In genomic region chr7:29563590-29564454, GRCh38 we compare ENCODE assay signal across 1 cellular context.
TF ChIP-seq lines count a peak whose summit lies in the region.

Gene PRR15, plus strand, starts transcription at chr7:29563835. Its CDS starts 2,495 bp downstream, at chr7:29566330.

TF ChIP-seq in HepG2, 621 proteins besides CTCF, POLR2A, EP300 and RAD21 (continued from another document and continues in another):
- no peak for TF ChIP-seq ZMAT5 (CRISPR knock-in tag; IDR thresholded peaks at IDR 0.05; ENCODE audit: borderline replicate concordance, low read depth)
- TF ChIP-seq ZNF441 (CRISPR knock-in tag; IDR thresholded peaks at IDR 0.05; ENCODE audit: borderline replicate concordance) = 0 out of 2 replicates have a peak, but pooled peaks have one; percentile 26
- no peak for TF ChIP-seq ZNF678 (CRISPR knock-in tag; IDR thresholded peaks at IDR 0.05)
- TF ChIP-seq SCMH1 (CRISPR knock-in tag; IDR thresholded peaks at IDR 0.05; ENCODE audit: borderline replicate concordance) = no peak
- TF ChIP-seq ZFP36L1 (CRISPR knock-in tag; IDR thresholded peaks at IDR 0.05) = no peak
- no peak; the same call in 1 of the 2 replicates for TF ChIP-seq ZNF546 (CRISPR knock-in tag; conservative IDR thresholded peaks at IDR 0.05)
- TF ChIP-seq ZNF672 (CRISPR knock-in tag; IDR thresholded peaks at IDR 0.05) = no peak
- TF ChIP-seq SSRP1 (CRISPR knock-in tag; IDR thresholded peaks at IDR 0.05) = no peak
- TF ChIP-seq KIAA2018 (CRISPR knock-in tag; IDR thresholded peaks at IDR 0.05; ENCODE audit: borderline replicate concordance) = no peak
- peak; percentile 28 for TF ChIP-seq SALL1 (CRISPR knock-in tag; IDR thresholded peaks at IDR 0.05)
- 0 out of 2 replicates have a peak, but pooled peaks have one; percentile 78 for TF ChIP-seq ZNF20 (CRISPR knock-in tag; IDR thresholded peaks at IDR 0.05)
- TF ChIP-seq ZKSCAN8 (CRISPR knock-in tag; IDR thresholded peaks at IDR 0.05; ENCODE audit: borderline replicate concordance) = no peak
- peak; percentile 16; the same call in 1 of the 2 replicates for TF ChIP-seq MAX (IDR thresholded peaks at IDR 0.05)
- TF ChIP-seq ATF7-NPFF (CRISPR knock-in tag; IDR thresholded peaks at IDR 0.05; ENCODE audit: low read depth) = no peak
- TF ChIP-seq KLF13 (CRISPR knock-in tag; IDR thresholded peaks at IDR 0.05) = no peak
- no peak for TF ChIP-seq KDM5A (IDR thresholded peaks at IDR 0.05; ENCODE audit: borderline replicate concordance, low read length)
- no peak for TF ChIP-seq TEF (CRISPR knock-in tag; IDR thresholded peaks at IDR 0.05)
- TF ChIP-seq ATF3 (CRISPR knock-in tag; IDR thresholded peaks at IDR 0.05) = 0 out of 2 replicates have a peak, but pooled peaks have one; percentile 3
- TF ChIP-seq ZNF616 (CRISPR knock-in tag; IDR thresholded peaks at IDR 0.05; ENCODE audit: low read depth) = no peak
- no peak for TF ChIP-seq MYC (CRISPR knock-in tag; IDR thresholded peaks at IDR 0.05; ENCODE audit: borderline replicate concordance)
- TF ChIP-seq GMEB2 (CRISPR knock-in tag; IDR thresholded peaks at IDR 0.05; ENCODE audit: low read depth) = no peak
- no peak for TF ChIP-seq ONECUT2 (CRISPR knock-in tag; IDR thresholded peaks at IDR 0.05)
- TF ChIP-seq MTERF4 (CRISPR knock-in tag; IDR thresholded peaks at IDR 0.05) = no peak
- peak; percentile 61 to 76; a peak in 2 of 4 replicates for TF ChIP-seq HMGXB4 (CRISPR knock-in tag; IDR thresholded peaks at IDR 0.05; ENCODE audit: borderline replicate concordance in 1 of 2, low read depth in 1 of 2)
- no peak for TF ChIP-seq NCOA2 (CRISPR knock-in tag; IDR thresholded peaks at IDR 0.05)
- TF ChIP-seq ZNF747 (CRISPR knock-in tag; IDR thresholded peaks at IDR 0.05; ENCODE audit: borderline replicate concordance) = no peak
- no peak for TF ChIP-seq TCF7 (IDR thresholded peaks at IDR 0.05; ENCODE audit: low read depth)
- no peak for TF ChIP-seq ZNF446 (CRISPR knock-in tag; IDR thresholded peaks at IDR 0.05)
- TF ChIP-seq TOPORS (CRISPR knock-in tag; IDR thresholded peaks at IDR 0.05) = peak; percentile 62; the same call in 1 of the 2 replicates
- peak; percentile 31; the same call in 1 of the 2 replicates for TF ChIP-seq KDM3A (CRISPR knock-in tag; IDR thresholded peaks at IDR 0.05; ENCODE audit: low read depth)
- TF ChIP-seq ZFX (CRISPR knock-in tag; IDR thresholded peaks at IDR 0.05; ENCODE audit: low read depth) = peak; percentile 71
- no peak for TF ChIP-seq SRSF4 (IDR thresholded peaks at IDR 0.05; ENCODE audit: low read depth, low read length, poor library complexity, severe bottlenecking)
- TF ChIP-seq SRSF9 (IDR thresholded peaks at IDR 0.05; ENCODE audit: borderline replicate concordance, insufficient read depth, low read depth, low read length, poor library complexity, severe bottlenecking) = no peak
- peak; percentile 53 for TF ChIP-seq ZNF780A (CRISPR knock-in tag; IDR thresholded peaks at IDR 0.05)
- TF ChIP-seq EZH2 (conservative IDR thresholded peaks at IDR 0.05; ENCODE audit: low read depth, low read length) = no peak
- no peak for TF ChIP-seq ZNF180 (CRISPR knock-in tag; IDR thresholded peaks at IDR 0.05; ENCODE audit: borderline replicate concordance, low read depth)
- no peak for TF ChIP-seq ZNF460 (CRISPR knock-in tag; IDR thresholded peaks at IDR 0.05; ENCODE audit: borderline replicate concordance)
- no peak for TF ChIP-seq DPF2 (CRISPR knock-in tag; IDR thresholded peaks at IDR 0.05; ENCODE audit: borderline replicate concordance, low read depth)
- TF ChIP-seq ZNF777 (CRISPR knock-in tag; IDR thresholded peaks at IDR 0.05) = peak; percentile 81
- TF ChIP-seq ZNF326 (CRISPR knock-in tag; IDR thresholded peaks at IDR 0.05; ENCODE audit: borderline replicate concordance) = no peak
- no peak for TF ChIP-seq SATB2 (CRISPR knock-in tag; IDR thresholded peaks at IDR 0.05)
- peak; percentile 40 for TF ChIP-seq SRSF1 (optimal IDR thresholded peaks at IDR 0.05; ENCODE audit: low read depth, low read length)
- TF ChIP-seq REL (CRISPR knock-in tag; conservative IDR thresholded peaks at IDR 0.05) = no peak
- no peak for TF ChIP-seq ZNF33B (CRISPR knock-in tag; IDR thresholded peaks at IDR 0.05)
- 0 out of 2 replicates have a peak, but pooled peaks have one; percentile 13 for TF ChIP-seq FOXC1 (CRISPR knock-in tag; IDR thresholded peaks at IDR 0.05; ENCODE audit: borderline replicate concordance)
- no peak for TF ChIP-seq SIN3B (IDR thresholded peaks at IDR 0.05; ENCODE audit: low read length)
- TF ChIP-seq ZNF570 (CRISPR knock-in tag; IDR thresholded peaks at IDR 0.05; ENCODE audit: borderline replicate concordance) = no peak
- TF ChIP-seq ZNF253 (CRISPR knock-in tag; IDR thresholded peaks at IDR 0.05; ENCODE audit: borderline replicate concordance) = no peak
- peak; percentile 61; the same call in 1 of the 2 replicates for TF ChIP-seq ZSCAN21 (CRISPR knock-in tag; IDR thresholded peaks at IDR 0.05; ENCODE audit: borderline replicate concordance)
- peak; percentile 64; the same call in 1 of the 2 replicates for TF ChIP-seq KDM5B (CRISPR knock-in tag; IDR thresholded peaks at IDR 0.05; ENCODE audit: borderline replicate concordance)
- TF ChIP-seq SKI (IDR thresholded peaks at IDR 0.05; ENCODE audit: partially characterized antibody) = no peak
- 0 out of 2 replicates have a peak, but pooled peaks have one; percentile 45 for TF ChIP-seq ZNF414 (CRISPR knock-in tag; IDR thresholded peaks at IDR 0.05)
- no peak for TF ChIP-seq ZSCAN22 (CRISPR knock-in tag; IDR thresholded peaks at IDR 0.05)
- TF ChIP-seq ZNF232 (CRISPR knock-in tag; IDR thresholded peaks at IDR 0.05; ENCODE audit: borderline replicate concordance) = no peak
- TF ChIP-seq ZBTB2 (CRISPR knock-in tag; IDR thresholded peaks at IDR 0.05; ENCODE audit: low read depth) = 0 out of 2 replicates have a peak, but pooled peaks have one; percentile 42
- no peak for TF ChIP-seq KAT7 (CRISPR knock-in tag; IDR thresholded peaks at IDR 0.05; ENCODE audit: borderline replicate concordance)
